In the genomic region with DNA sequence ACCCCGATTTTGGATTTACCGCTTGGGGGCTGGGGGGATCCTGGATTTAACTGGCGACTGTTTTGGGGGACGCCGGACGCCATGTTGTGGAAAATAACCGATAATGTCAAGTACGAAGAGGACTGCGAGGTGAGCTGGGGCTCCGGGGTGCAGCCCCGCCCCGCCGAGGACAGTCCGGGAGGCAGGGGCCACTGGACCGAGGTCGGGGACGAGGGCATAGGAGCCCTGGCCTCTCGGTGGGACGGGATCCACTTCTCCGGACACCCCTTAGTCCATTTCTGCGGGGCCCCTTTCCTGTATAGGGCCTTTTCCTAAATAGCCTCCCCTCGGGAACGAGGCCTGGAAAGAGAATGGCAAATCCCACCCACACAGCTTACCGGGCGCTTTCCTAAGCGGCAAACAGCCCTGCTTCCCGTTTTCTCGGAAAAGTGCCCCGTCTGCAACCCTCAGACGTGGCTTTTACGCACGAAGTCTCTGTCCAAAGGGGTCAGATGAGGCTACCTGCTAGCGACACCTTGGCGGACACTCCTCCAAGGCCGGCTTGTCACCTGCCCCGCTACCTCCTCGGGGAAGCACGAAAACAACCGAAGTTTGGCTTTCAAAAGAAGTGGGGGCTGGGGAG, we compare ENCODE assay signal across 7 cellular contexts.
DNase-seq lines count a peak whose midpoint lies in the region; TF ChIP-seq lines count a peak whose summit lies in the region.

No MANE protein-coding gene starts in this region.

- H3K4me3 ChIP-seq in NT2/D1 (ENCODE audit: insufficient read length, low read depth) (peak overlapping the region; percentile 95), skeletal muscle cell (ENCODE audit: low read depth, low read length) (peak overlapping the region; percentile 47)

- peaks cover 31% of the 10 kb centered on the region for H3K27me3 ChIP-seq in NT2/D1 (ENCODE audit: insufficient read depth, insufficient read length)

- no peak for TF ChIP-seq CTCF in GM10266 (IDR thresholded peaks at IDR 0.05; ENCODE audit: control insufficient read depth, insufficient read depth, low read depth, missing control alignments)

- H3K9me3 ChIP-seq in NT2/D1 (ENCODE audit: insufficient read depth, low read length): no peaks in the 10 kb centered on the region

- peak overlapping the region; percentile 98 for H3K9ac ChIP-seq in NT2/D1 (ENCODE audit: insufficient read length, low read depth)

- peaks cover 13% of the 10 kb centered on the region for H3K4me1 ChIP-seq in NT2/D1 (ENCODE audit: insufficient read depth, insufficient read length)

- H3K36me3 ChIP-seq in NT2/D1 (ENCODE audit: insufficient read depth, insufficient read length, low read length): peaks cover 31% of the 10 kb centered on the region

- DNase-seq in GM10266 (ENCODE audit: extremely low spot score) (peak; percentile 55), NT2/D1 (ENCODE audit: low read depth, low spot score) (no peak), fibroblast of peridontal ligament (ENCODE audit: extremely low read depth) (peak; percentile 33), skeletal muscle cell (ENCODE audit: low read depth) (no peak), HCEC 1CT (no peak), NCI-H2196 (lab: John Stamatoyannopoulos, UW; ENCODE audit: unreplicated experiment) (no peak), OCI-M1 (lab: John Stamatoyannopoulos, UW) (no peak)

Comparison
In these comparisons a context has a peak if more than half of its experiments do, and no peak if none do; other contexts are left out.
1. DNase-seq: peak in GM10266 (single experiment) and fibroblast of peridontal ligament (single experiment); none in NT2/D1 (single experiment), skeletal muscle cell (single experiment), HCEC 1CT (single experiment), NCI-H2196 (single experiment) and OCI-M1 (single experiment).